Comparison of ENCODE assay signal across 8 cellular contexts in genomic region chr7:66205736-66206080, GRCh38. TPM values are rescaled to one million over a fixed set of nuclear protein-coding genes. Genes with fewer than 3 reads are reported as not detected.
DNase-seq lines count a peak whose midpoint lies in the region; ATAC-seq and TF ChIP-seq lines count a peak whose summit lies in the region.

No MANE protein-coding gene starts in this region.

- peaks cover 10% of the 10 kb centered on the region for H3K27me3 Mint-ChIP-seq in activated naive CD8-positive, alpha-beta T cell treated with anti-CD3 and anti-CD28 coated beads, Interleukin-2, amount 10 ng/mL, durations not matched to agents 7 days and 5 days

- intact Hi-C loops in spleen (cut with DNase I; ENCODE audit: low total_unique reads), result no loop called here

- peak; percentile 0 for ATAC-seq in HG03432 (IDR thresholded peaks at IDR 0.05; ENCODE audit: unreplicated experiment)
- no peak for ATAC-seq in activated naive CD8-positive, alpha-beta T cell treated with anti-CD3 and anti-CD28 coated beads, Interleukin-2, amount 10 ng/mL, durations not matched to agents 7 days and 5 days (ENCODE audit: low read depth)
- ATAC-seq in HG02938 (IDR thresholded peaks at IDR 0.05; ENCODE audit: unreplicated experiment), result no peak
- ATAC-seq in HG03521 (IDR thresholded peaks at IDR 0.05; ENCODE audit: unreplicated experiment), result no peak

- peak overlapping the region; percentile 87 for H3K4me3 ChIP-seq in iPS-18c (ENCODE audit: insufficient read depth, low read depth, low read length)
- H3K4me3 ChIP-seq in spleen, result peak overlapping the region; percentile 68 to 90 (median 82)

- POLR2A ChIA-PET in activated naive CD8-positive, alpha-beta T cell treated with anti-CD3 and anti-CD28 coated beads, Interleukin-2, amount 10 ng/mL, durations not matched to agents 7 days and 5 days (lab: Charles Lee), result no interaction called here

- peak overlapping the region; percentile 90 for H3K4me3 Mint-ChIP-seq in activated naive CD8-positive, alpha-beta T cell treated with anti-CD3 and anti-CD28 coated beads, Interleukin-2, amount 10 ng/mL, durations not matched to agents 7 days and 5 days

- peak overlapping the region; percentile 79 for H3K27ac Mint-ChIP-seq in activated naive CD8-positive, alpha-beta T cell treated with anti-CD3 and anti-CD28 coated beads, Interleukin-2, amount 10 ng/mL, durations not matched to agents 7 days and 5 days

- no peak for TF ChIP-seq CTCF in spleen (IDR thresholded peaks at IDR 0.05 in 8 of 11, conservative IDR thresholded peaks at IDR 0.05 in 3 of 11)

- peaks cover 0 to 30% (median 0%) of the 10 kb centered on the region in 7 donors for H3K27me3 ChIP-seq in spleen (replicated peaks in 1 of 7)

- H3K27ac ChIP-seq in spleen, result peak overlapping the region; percentile 68 to 96 (median 82)

- peaks cover 36% of the 10 kb centered on the region for H3K4me1 Mint-ChIP-seq in activated naive CD8-positive, alpha-beta T cell treated with anti-CD3 and anti-CD28 coated beads, Interleukin-2, amount 10 ng/mL, durations not matched to agents 7 days and 5 days

- peaks cover 0 to 13% (median 0%) of the 10 kb centered on the region in 6 donors for H3K36me3 ChIP-seq in spleen

- peaks cover 0 to 50% (median 40%) of the 10 kb centered on the region in 6 donors for H3K4me1 ChIP-seq in spleen

- no peaks in the 10 kb centered on the region for H3K9me3 Mint-ChIP-seq in activated naive CD8-positive, alpha-beta T cell treated with anti-CD3 and anti-CD28 coated beads, Interleukin-2, amount 10 ng/mL, durations not matched to agents 7 days and 5 days

- 7 to 14% (median 9%) methylated on average over 20 to 23 of the region's 23 CpGs for WGBS in spleen, 5 donors

- H3K36me3 Mint-ChIP-seq in activated naive CD8-positive, alpha-beta T cell treated with anti-CD3 and anti-CD28 coated beads, Interleukin-2, amount 10 ng/mL, durations not matched to agents 7 days and 5 days, result peaks cover 4% of the 10 kb centered on the region

- H3K9me3 ChIP-seq in iPS-18c (ENCODE audit: control insufficient read depth, insufficient read depth, low read length), result no peaks in the 10 kb centered on the region
- no peaks in the 10 kb centered on the region for H3K9me3 ChIP-seq in spleen

- no peak for TF ChIP-seq POLR2A in spleen (IDR thresholded peaks at IDR 0.05)

- DNase-seq in ELR (ENCODE audit: low read depth) (peak; percentile 40), spleen (no peak), NCI-H2029 (lab: John Stamatoyannopoulos, UW) (no peak)
- no peak for DNase-seq in activated naive CD8-positive, alpha-beta T cell treated with anti-CD3 and anti-CD28 coated beads, Interleukin-2, amount 10 ng/mL, durations not matched to agents 7 days and 5 days

RNA-seq across cellular contexts. Expression of gene TPST1, which starts 0.6 kb away (rescaled TPM):
- 1 to 10 TPM; 2.0 to 2.9 TPM for total RNA-seq in activated naive CD8-positive, alpha-beta T cell treated with anti-CD3 and anti-CD28 coated beads, Interleukin-2, amount 10 ng/mL, durations not matched to agents 7 days and 5 days
- total RNA-seq in spleen, result 10 to 100 TPM; 18.2 to 58.5 (median 34.6) TPM
- 1 to 10 TPM; 4.8 to 9.5 (median 5.3) TPM for polyA plus RNA-seq in spleen

Comparison
In these comparisons a context has a peak if more than half of its experiments do, and no peak if none do; other contexts are left out.
1. RNA of gene TPST1, which starts 0.6 kb away (total RNA-seq): 18.2 to 58.5 TPM in spleen; 2.0 to 2.9 TPM in activated naive CD8-positive, alpha-beta T cell treated with anti-CD3 and anti-CD28 coated beads, Interleukin-2, amount 10 ng/mL, durations not matched to agents 7 days and 5 days; every median in the first group is over 4 times any median in the second.